ENCODE assay signal across 16 cellular contexts in the genomic region with DNA sequence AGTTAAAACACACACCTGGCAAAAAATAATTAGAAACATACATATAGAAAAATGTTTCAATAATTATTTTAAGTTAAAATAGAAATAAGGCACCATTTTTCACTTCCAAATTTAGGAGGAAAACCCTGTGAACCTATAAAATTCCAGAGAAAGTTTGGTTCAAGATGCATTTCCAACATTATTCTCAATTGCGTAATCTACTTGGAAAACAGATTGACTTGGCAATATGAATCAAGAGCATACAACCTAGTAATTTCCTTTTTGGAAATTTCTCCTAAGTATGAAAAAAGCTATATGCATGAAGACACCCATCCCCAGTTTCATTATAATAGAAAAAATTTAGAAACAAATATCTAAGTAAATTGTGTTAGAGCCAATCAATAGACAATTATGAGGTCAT.
DNase-seq lines count a peak whose midpoint lies in the region; ATAC-seq, FAIRE-seq and TF ChIP-seq lines count a peak whose summit lies in the region.
"Had no signal": no experiment of that assay in that cellular context is flagged by ENCODE, and none has a peak within 500 bp of the region (broad histone marks: within the 10 kb centered on the region; RNA-seq: fewer than 3 reads in every experiment).

No MANE protein-coding gene starts in this region.

- POLR2A ChIA-PET in IMR-90 (lab: Charles Lee; ENCODE audit: unreplicated experiment), result no interaction called here

- no peak overlapping the region for H2AK5ac ChIP-seq in IMR-90 (ENCODE audit: low read depth, low read length)

- in situ Hi-C loops in IMR-90 (cut with MboI; ENCODE audit: low sequenced_read_pairs) (no loop called here), GM23248 (cut with MboI) (no loop called here)

- no peaks in the 10 kb centered on the region for H3K9me1 ChIP-seq in IMR-90 (ENCODE audit: insufficient read depth, low read length)

- TF ChIP-seq CTCF in IMR-90 (conservative IDR thresholded peaks at IDR 0.05; ENCODE audit: low read depth, low read length) (no peak), pancreas (IDR thresholded peaks at IDR 0.05) (no peak)

- H3K4ac ChIP-seq in IMR-90 (ENCODE audit: low read depth, low read length), result no peak overlapping the region

- no peaks in the 10 kb centered on the region for H3K9me2 ChIP-seq in GM23248 (ENCODE audit: insufficient read depth)

- H3K36me3 ChIP-seq in IMR-90 (ENCODE audit: control insufficient read depth, insufficient read depth, low read length) (no peaks in the 10 kb centered on the region), adipocyte (ENCODE audit: control insufficient read depth, insufficient read depth, low read length, severe bottlenecking) (no peaks in the 10 kb centered on the region), pancreas (no peaks in the 10 kb centered on the region), GM23248 (ENCODE audit: low read depth) (no peaks in the 10 kb centered on the region)
- H3K36me3 ChIP-seq: BLaER1 had no signal

- H3K18ac ChIP-seq in IMR-90 (ENCODE audit: low read depth, low read length), result no peak overlapping the region

- H3K9me3 ChIP-seq in IMR-90 (ENCODE audit: control insufficient read depth, insufficient read depth, low read length) (no peaks in the 10 kb centered on the region), adipocyte (ENCODE audit: control insufficient read depth, low read length) (no peaks in the 10 kb centered on the region), pancreas (no peaks in the 10 kb centered on the region), GM23248 (ENCODE audit: low read depth) (no peaks in the 10 kb centered on the region)
- H3K9me3 ChIP-seq: BLaER1, Caco-2 had no signal

- H3K79me2 ChIP-seq in GM23248 (ENCODE audit: insufficient read depth), result no peaks in the 10 kb centered on the region

- H4K20me1 ChIP-seq in IMR-90 (ENCODE audit: insufficient read depth, low read length) (no peaks in the 10 kb centered on the region), GM23248 (ENCODE audit: insufficient read depth) (no peaks in the 10 kb centered on the region)
- H4K20me1 ChIP-seq: BLaER1 had no signal

- H2BK120ac ChIP-seq in IMR-90 (ENCODE audit: low read depth, low read length), result no peak overlapping the region

- no peak for FAIRE-seq in pancreas (lab: Jason Lieb, UNC)
- FAIRE-seq: GM12892 had no signal

- no peaks in the 10 kb centered on the region for H3F3A ChIP-seq in GM23248 (ENCODE audit: insufficient read depth)

- H3K9ac ChIP-seq in IMR-90 (ENCODE audit: low read depth, low read length), result no peak overlapping the region
- H3K9ac ChIP-seq in adipocyte (ENCODE audit: low read length), result no peak overlapping the region
- no peak overlapping the region for H3K9ac ChIP-seq in GM23248
- H3K9ac ChIP-seq: BLaER1 had no signal

- no peak overlapping the region for H2BK15ac ChIP-seq in IMR-90 (ENCODE audit: low read depth, low read length)

- no peak overlapping the region for H3K56ac ChIP-seq in IMR-90 (ENCODE audit: extremely low read depth, insufficient read depth, low read length)

- no peak overlapping the region for H2BK5ac ChIP-seq in IMR-90 (ENCODE audit: low read depth, low read length, poor library complexity, severe bottlenecking)

- TF ChIP-seq RAD21 in IMR-90 (IDR thresholded peaks at IDR 0.05; ENCODE audit: low read length), result no peak

- no peak overlapping the region for H3K23ac ChIP-seq in IMR-90 (ENCODE audit: low read depth, low read length)

- no TSS peak for BruUV-seq in IMR-90 (replicated peaks; lab: Mats Ljungman, UMichigan)

- CTCF ChIA-PET in IMR-90 (lab: Yijun Ruan, JAX), result interaction anchor here (0.6 kb wide), 1 partner anchor 316 kb away, joined by 3 read pairs; no protein-coding TSS in a partner anchor

- H2AFZ ChIP-seq in IMR-90 (replicated peaks; ENCODE audit: low read length, poor library complexity) (no peak overlapping the region), GM23248 (no peak overlapping the region)

- H3K14ac ChIP-seq in IMR-90 (replicated peaks; ENCODE audit: low read depth, low read length), result no peak overlapping the region

- H4K5ac ChIP-seq in IMR-90 (ENCODE audit: low read depth, low read length), result no peak overlapping the region

- no peaks in the 10 kb centered on the region for H3K4me1 ChIP-seq in IMR-90 (ENCODE audit: control insufficient read depth, insufficient read depth, low read length)
- H3K4me1 ChIP-seq in adipocyte (ENCODE audit: control insufficient read depth, insufficient read depth, low read length), result no peaks in the 10 kb centered on the region
- no peaks in the 10 kb centered on the region for H3K4me1 ChIP-seq in pancreas
- no peaks in the 10 kb centered on the region for H3K4me1 ChIP-seq in GM23248 (ENCODE audit: insufficient read depth)
- H3K4me1 ChIP-seq: BLaER1, Caco-2 had no signal

- H3K4me2 ChIP-seq in IMR-90 (ENCODE audit: low read depth, low read length) (no peak overlapping the region), GM23248 (ENCODE audit: unreplicated experiment) (no peak overlapping the region)
- H3K4me2 ChIP-seq: BLaER1 had no signal

- no peaks in the 10 kb centered on the region for H3K79me1 ChIP-seq in IMR-90 (ENCODE audit: low read depth in 1 of 2, low read length in 2 of 2)

- H3K27me3 ChIP-seq in IMR-90 (ENCODE audit: control insufficient read depth, insufficient read depth, low read length) (no peaks in the 10 kb centered on the region; the same call in 1 of the 2 replicates), adipocyte (replicated peaks; ENCODE audit: control insufficient read depth, insufficient read depth, low read length) (no peaks in the 10 kb centered on the region), pancreas (no peaks in the 10 kb centered on the region), GM23248 (replicated peaks; ENCODE audit: insufficient read depth) (no peaks in the 10 kb centered on the region)
- H3K27me3 ChIP-seq: BLaER1 had no signal

- H4K91ac ChIP-seq in IMR-90 (ENCODE audit: insufficient read depth, low read depth, low read length), result no peak overlapping the region

- no peak for DNase-seq in IMR-90
- DNase-seq in adipocyte (ENCODE audit: low read depth), result peak; percentile 48
- peak; percentile 9 for DNase-seq in fibroblast of peridontal ligament (ENCODE audit: extremely low read depth)
- DNase-seq in pancreas, result no peak
- DNase-seq in GM23248, result no peak
- DNase-seq in NCI-H1092 treated with DMSO at 0.1 percent for 48 hours (lab: John Stamatoyannopoulos, UW), result no peak
- DNase-seq: Caco-2; CD4-positive, CD25-positive, alpha-beta regulatory T cell; CD8-positive, alpha-beta T cell; DMS153; DND-41; H9 had no signal

- H3K27ac ChIP-seq in IMR-90 (ENCODE audit: insufficient read depth, low read length) (no peak overlapping the region), pancreas (no peak overlapping the region), GM23248 (no peak overlapping the region)
- H3K27ac ChIP-seq: BLaER1, C4-2B had no signal

- H2AK9ac ChIP-seq in IMR-90 (replicated peaks; ENCODE audit: low read depth, low read length, poor library complexity), result no peak overlapping the region

- intact Hi-C loops in IMR-90 (cut with micrococcal nuclease), result no loop called here
- intact Hi-C loops in pancreas (cut with DNase I), result no loop called here

- no peak overlapping the region for H4K8ac ChIP-seq in IMR-90 (ENCODE audit: low read depth in 2 of 2, low read length in 2 of 2)

- WGBS in IMR-90 (ENCODE audit: extremely low coverage in 2 of 2, insufficient read length in 1 of 2), 2 experiments, result no CpG with 5 or more reads among the region's 1 CpG
- WGBS in pancreas, 2 donors, result 95 to 96% methylated on average over 1 of the region's 1 CpG
- 53 to 58% methylated on average over 1 of the region's 1 CpG for WGBS in GM23248 (ENCODE audit: low coverage in 1 of 2, low lambda C conversion rate in 2 of 2, missing lambda C conversion rate in 2 of 2), 2 experiments

- ATAC-seq in IMR-90 (ENCODE audit: low read depth), result no peak
- ATAC-seq in pancreas, result no peak
- ATAC-seq: CD8-positive, alpha-beta T cell; HCT116 had no signal

- no peak overlapping the region for H2BK20ac ChIP-seq in IMR-90 (ENCODE audit: low read depth, low read length)

- no peak for TF ChIP-seq POLR2A in IMR-90 (IDR thresholded peaks at IDR 0.05; ENCODE audit: low read depth, low read length)

- H3K4me3 ChIP-seq in IMR-90 (ENCODE audit: insufficient read depth, low read depth, low read length) (no peak overlapping the region), adipocyte (ENCODE audit: low read length) (no peak overlapping the region), pancreas (no peak overlapping the region), GM23248 (no peak overlapping the region)
- H3K4me3 ChIP-seq: BLaER1 had no signal

- dilution Hi-C loops in IMR-90 (cut with HindIII; ENCODE audit: low sequenced_read_pairs, unreplicated experiment), result no loop called here

TF ChIP-seq in IMR-90, 13 proteins besides CTCF, POLR2A, EP300 and RAD21:
- TF ChIP-seq MXI1 (IDR thresholded peaks at IDR 0.05; ENCODE audit: borderline replicate concordance, low read depth, low read length), result no peak
- TF ChIP-seq CEBPB (IDR thresholded peaks at IDR 0.05; ENCODE audit: low read depth, low read length), result peak; percentile 81

Comparison
In these comparisons a context has a peak if more than half of its experiments do, and no peak if none do; other contexts are left out.
1. DNase-seq: peak in adipocyte (single experiment) and fibroblast of peridontal ligament (single experiment); none in IMR-90 (single experiment), pancreas (0 of 6), GM23248 (single experiment) and NCI-H1092 treated with DMSO at 0.1 percent for 48 hours (single experiment).